Comparison of ENCODE assay signal across 8 cellular contexts in the genomic region with DNA sequence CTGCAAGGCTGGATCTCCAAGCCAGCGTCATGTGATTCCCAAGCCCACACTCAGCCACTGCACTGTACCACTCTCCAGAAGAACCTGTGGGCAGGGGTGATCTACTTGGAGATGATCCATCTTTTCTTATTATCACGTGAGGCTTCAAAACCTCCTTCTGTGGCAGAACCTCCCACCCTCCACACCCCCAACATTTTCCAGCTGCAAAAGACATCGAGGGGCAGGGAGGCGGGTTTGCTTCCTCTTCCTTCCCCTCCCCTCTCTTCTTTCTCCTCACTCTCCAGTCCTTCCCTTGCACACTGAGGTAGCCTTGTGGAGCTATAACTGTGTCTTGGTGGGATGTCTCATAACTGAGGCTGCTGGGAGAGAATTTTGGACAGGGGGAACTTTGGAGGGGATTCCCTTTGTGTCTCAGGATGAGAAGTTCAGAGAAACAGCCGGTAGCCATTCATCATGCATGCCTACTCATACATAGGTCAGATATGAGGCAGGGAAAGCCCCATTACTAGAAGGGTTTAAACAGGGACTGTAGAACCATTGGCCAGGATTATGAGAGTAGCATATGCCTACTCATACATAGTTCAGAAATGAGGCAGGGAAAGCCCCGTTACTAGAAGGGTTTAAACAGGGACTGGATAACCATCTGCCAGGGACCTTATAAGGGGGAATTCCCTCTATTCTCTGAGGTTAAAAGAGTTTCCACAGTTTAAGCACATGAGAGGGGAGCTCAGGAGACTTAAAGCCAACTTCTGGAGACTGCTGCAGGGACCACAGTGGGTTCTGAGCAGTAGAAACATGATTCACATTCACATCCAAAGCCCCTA.
A peak's percentile ranks its signal among the peaks of the same experiment; 100 is the strongest.
DNase-seq lines count a peak whose midpoint lies in the region; ATAC-seq and TF ChIP-seq lines count a peak whose summit lies in the region.

No MANE protein-coding gene starts in this region.

- H3K4me3 ChIP-seq in GM06990 (replicated peaks; ENCODE audit: low read depth, low read length) = no peak overlapping the region

- peak overlapping the region; percentile 90 for H3K27ac Mint-ChIP-seq in activated T-helper 2 cell treated with anti-CD3 and anti-CD28 coated beads, Interferon-gamma antibody, Interleukin-2, Interleukin-4, amounts not matched to agents 10 μg/mL and 5 μg/mL and 100 μg/mL, durations not matched to agents 14 hours and 24 hours and 36 hours

- no peak for TF ChIP-seq CTCF in GM06990 (IDR thresholded peaks at IDR 0.05; ENCODE audit: insufficient read depth, low read length, poor library complexity, severe bottlenecking)

- peak; percentile 75 for DNase-seq in GM06990 (ENCODE audit: extremely low read depth, insufficient read length)
- DNase-seq in activated T-helper 2 cell treated with anti-CD3 and anti-CD28 coated beads, Interferon-gamma antibody, Interleukin-2, Interleukin-4, amounts not matched to agents 10 μg/mL and 5 μg/mL and 100 μg/mL, durations not matched to agents 14 hours and 24 hours and 36 hours (ENCODE audit: low spot score) = peak; percentile 11
- DNase-seq in medulla oblongata (ENCODE audit: extremely low spot score) = no peak
- DNase-seq in central memory CD4-positive, alpha-beta T cell = no peak
- no peak for DNase-seq in foreskin melanocyte
- DNase-seq in NCI-H345 (lab: John Stamatoyannopoulos, UW) = no peak

- H3K36me3 Mint-ChIP-seq in activated T-helper 2 cell treated with anti-CD3 and anti-CD28 coated beads, Interferon-gamma antibody, Interleukin-2, Interleukin-4, amounts not matched to agents 10 μg/mL and 5 μg/mL and 100 μg/mL, durations not matched to agents 14 hours and 24 hours and 36 hours (ENCODE audit: low read depth) = no peaks in the 10 kb centered on the region

- no peak overlapping the region for H3K4me3 Mint-ChIP-seq in activated T-helper 2 cell treated with anti-CD3 and anti-CD28 coated beads, Interferon-gamma antibody, Interleukin-2, Interleukin-4, amounts not matched to agents 10 μg/mL and 5 μg/mL and 100 μg/mL, durations not matched to agents 14 hours and 24 hours and 36 hours (ENCODE audit: low read depth)

- H3K4me1 Mint-ChIP-seq in activated T-helper 2 cell treated with anti-CD3 and anti-CD28 coated beads, Interferon-gamma antibody, Interleukin-2, Interleukin-4, amounts not matched to agents 10 μg/mL and 5 μg/mL and 100 μg/mL, durations not matched to agents 14 hours and 24 hours and 36 hours (ENCODE audit: low read depth) = peaks cover 53% of the 10 kb centered on the region

- H3K9me3 Mint-ChIP-seq in activated T-helper 2 cell treated with anti-CD3 and anti-CD28 coated beads, Interferon-gamma antibody, Interleukin-2, Interleukin-4, amounts not matched to agents 10 μg/mL and 5 μg/mL and 100 μg/mL, durations not matched to agents 14 hours and 24 hours and 36 hours = peaks cover 4% of the 10 kb centered on the region

- H3K27me3 Mint-ChIP-seq in activated T-helper 2 cell treated with anti-CD3 and anti-CD28 coated beads, Interferon-gamma antibody, Interleukin-2, Interleukin-4, amounts not matched to agents 10 μg/mL and 5 μg/mL and 100 μg/mL, durations not matched to agents 14 hours and 24 hours and 36 hours (ENCODE audit: low read depth) = no peaks in the 10 kb centered on the region

- ATAC-seq in GM19324 (IDR thresholded peaks at IDR 0.05; ENCODE audit: low FRiP score, unreplicated experiment) (peak; percentile 63), HG03066 (IDR thresholded peaks at IDR 0.05; ENCODE audit: low read depth, unreplicated experiment) (peak; percentile 68)

- intact Hi-C loops in activated T-helper 2 cell treated with anti-CD3 and anti-CD28 coated beads, Interferon-gamma antibody, Interleukin-2, Interleukin-4, amounts not matched to agents 10 μg/mL and 5 μg/mL and 100 μg/mL, durations not matched to agents 14 hours and 24 hours and 36 hours (cut with micrococcal nuclease) = loop anchor here (1.0 to 10.0 kb wide), 4 partner anchors 16 to 730 kb away; no protein-coding TSS in a partner anchor

- H3K27me3 ChIP-seq in GM06990 (replicated peaks; ENCODE audit: control insufficient read depth, insufficient read depth, low read length) = no peaks in the 10 kb centered on the region

- no peaks in the 10 kb centered on the region for H3K36me3 ChIP-seq in GM06990 (ENCODE audit: control insufficient read depth, insufficient read depth, low read length)

Comparison
In these comparisons a context has a peak if more than half of its experiments do, and no peak if none do; other contexts are left out.
1. DNase-seq: peak in GM06990 (single experiment) and activated T-helper 2 cell treated with anti-CD3 and anti-CD28 coated beads, Interferon-gamma antibody, Interleukin-2, Interleukin-4, amounts not matched to agents 10 μg/mL and 5 μg/mL and 100 μg/mL, durations not matched to agents 14 hours and 24 hours and 36 hours (single experiment); none in medulla oblongata (single experiment), central memory CD4-positive, alpha-beta T cell (single experiment), foreskin melanocyte (single experiment) and NCI-H345 (single experiment).